ENCODE assay signal across 12 cellular contexts in genomic region chr10:73044378-73045285, GRCh38. TPM values are rescaled to one million over a fixed set of nuclear protein-coding genes. Genes with fewer than 3 reads are reported as not detected.
A peak's percentile ranks its signal among the peaks of the same experiment; 100 is the strongest.
DNase-seq lines count a peak whose midpoint lies in the region; ATAC-seq, FAIRE-seq and TF ChIP-seq lines count a peak whose summit lies in the region.
"Had no signal": no experiment of that assay in that cellular context is flagged by ENCODE, and none has a peak within 500 bp of the region (broad histone marks: within the 10 kb centered on the region; RNA-seq: fewer than 3 reads in every experiment).

No MANE protein-coding gene starts in this region.

- intact Hi-C loops in pancreas (cut with DNase I), result no loop called here

- H3K27ac ChIP-seq in pancreas, result peak overlapping the region in 2 of 4 donors; percentile 30 to 34

- WGBS in pancreas, 2 donors, result 73 to 77% methylated on average over 7 of the region's 7 CpGs

- H3K4me3 ChIP-seq in fibroblast of mammary gland (ENCODE audit: control insufficient read depth, low read depth, low read length) (no peak overlapping the region), pancreas (no peak overlapping the region)
- H3K4me3 ChIP-seq: HAP-1 had no signal

- H3K27me3 ChIP-seq in pancreas, result no peaks in the 10 kb centered on the region

- DNase-seq in Caki2 (ENCODE audit: low read depth), result peak; percentile 12
- peak; percentile 33 for DNase-seq in RPMI7951 (ENCODE audit: low read depth)
- peak; percentile 92 for DNase-seq in fibroblast of mammary gland (ENCODE audit: low read depth)
- no peak for DNase-seq in pancreas
- DNase-seq in OCI-M2 (lab: John Stamatoyannopoulos, UW; ENCODE audit: unreplicated experiment), result no peak
- no peak for DNase-seq in NCI-H748 treated with DMSO at 0.1 percent for 48 hours (lab: John Stamatoyannopoulos, UW)
- DNase-seq: activated CD4-positive, alpha-beta T cell treated with anti-CD3 and anti-CD28 coated beads, Interleukin-2, amount 10 ng/mL, durations not matched to agents 7 days and 5 days; GF-D8; NCI-H1105 treated with DMSO at 0.1 percent for 48 hours had no signal

- H3K36me3 ChIP-seq in pancreas, result peaks cover 0 to 4% (median 0%) of the 10 kb centered on the region in 3 donors

- in situ Hi-C loops in Caki2 (cut with HindIII; ENCODE audit: low pct_unique_long_range_greater_than_20kb, low sequenced_read_pairs), result no loop called here

- peaks cover 0 to 10% (median 0%) of the 10 kb centered on the region in 3 donors for H3K4me1 ChIP-seq in pancreas

- no peak for FAIRE-seq in pancreas (lab: Jason Lieb, UNC)

- H3K9me3 ChIP-seq in pancreas, result no peaks in the 10 kb centered on the region
- H3K9me3 ChIP-seq: HAP-1 had no signal

- peak in 3 of 4 donors; percentile 14 to 49 (median 32) for ATAC-seq in pancreas
- ATAC-seq in HG03139 (IDR thresholded peaks at IDR 0.05; ENCODE audit: unreplicated experiment), result no peak
- no peak for ATAC-seq in HG03571 (IDR thresholded peaks at IDR 0.05; ENCODE audit: unreplicated experiment)

- TF ChIP-seq CTCF in fibroblast of mammary gland (conservative IDR thresholded peaks at IDR 0.05; ENCODE audit: control insufficient read depth, insufficient read depth, low read depth, low read length), result no peak
- no peak for TF ChIP-seq CTCF in pancreas (IDR thresholded peaks at IDR 0.05)

RNA-seq across cellular contexts. Expression of gene P4HA1, which starts 52.0 kb away (rescaled TPM):
- 102 and 110 TPM in 2 replicates for total RNA-seq in Caki2 (2014; rRNA removed; shearing (Covaris generic); ENCODE audit: low replicate concordance)
- total RNA-seq in RPMI7951 (2014; rRNA removed; shearing (Covaris generic)), result 290 and 315 TPM in 2 replicates
- total RNA-seq in pancreas, result 10 to 100 TPM in 3 of 6 donors, 1 to 10 TPM in 3; 8.6 to 26.1 (median 11.8) TPM
- polyA plus RNA-seq in pancreas, result 1 to 10 TPM; 3.8 to 7.0 TPM

Comparison
In these comparisons a context has a peak if more than half of its experiments do, and no peak if none do; other contexts are left out.
1. DNase-seq: peak in Caki2 (single experiment), RPMI7951 (single experiment) and fibroblast of mammary gland (single experiment); none in pancreas (0 of 6), OCI-M2 (single experiment) and NCI-H748 treated with DMSO at 0.1 percent for 48 hours (single experiment).
2. ATAC-seq: peak in pancreas (3 of 4); none in HG03139 (single experiment) and HG03571 (single experiment).